Comparison of ENCODE assay signal across 1 cellular context in the genomic region with DNA sequence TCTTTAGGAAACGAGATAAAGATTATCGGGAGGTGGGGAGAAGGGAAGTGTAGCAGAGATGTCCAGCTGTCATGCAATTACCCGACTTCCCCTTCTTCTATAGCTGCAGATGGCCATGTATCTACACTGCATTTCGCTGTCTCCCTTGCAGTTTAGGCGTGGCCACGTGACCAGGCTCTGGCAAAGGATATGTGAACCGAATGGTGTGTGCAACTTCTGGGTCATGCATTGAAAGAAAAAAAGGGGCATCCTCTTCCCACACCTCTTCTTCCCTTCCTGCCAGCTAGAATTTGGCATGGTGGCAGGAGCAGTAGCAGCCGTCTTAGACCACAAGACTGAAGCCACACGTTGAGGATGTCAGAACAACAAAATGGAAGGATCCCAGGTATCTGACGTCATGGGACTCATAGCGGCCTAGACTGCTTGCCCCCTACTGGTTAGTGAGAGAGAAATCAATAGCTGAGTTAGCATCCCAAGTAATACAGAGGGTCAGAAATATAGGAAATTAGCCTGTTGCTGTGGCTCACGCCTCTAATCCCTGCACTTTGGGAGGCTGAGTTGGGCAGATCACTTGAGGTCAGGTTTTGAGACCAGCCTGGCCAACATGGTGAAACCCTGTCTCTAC.
TF ChIP-seq lines count a peak whose summit lies in the region.

No MANE protein-coding gene starts in this region.

TF ChIP-seq in HepG2, 621 proteins besides CTCF, POLR2A, EP300 and RAD21 (continued from another document and continues in another):
- TF ChIP-seq, protein P1, sequence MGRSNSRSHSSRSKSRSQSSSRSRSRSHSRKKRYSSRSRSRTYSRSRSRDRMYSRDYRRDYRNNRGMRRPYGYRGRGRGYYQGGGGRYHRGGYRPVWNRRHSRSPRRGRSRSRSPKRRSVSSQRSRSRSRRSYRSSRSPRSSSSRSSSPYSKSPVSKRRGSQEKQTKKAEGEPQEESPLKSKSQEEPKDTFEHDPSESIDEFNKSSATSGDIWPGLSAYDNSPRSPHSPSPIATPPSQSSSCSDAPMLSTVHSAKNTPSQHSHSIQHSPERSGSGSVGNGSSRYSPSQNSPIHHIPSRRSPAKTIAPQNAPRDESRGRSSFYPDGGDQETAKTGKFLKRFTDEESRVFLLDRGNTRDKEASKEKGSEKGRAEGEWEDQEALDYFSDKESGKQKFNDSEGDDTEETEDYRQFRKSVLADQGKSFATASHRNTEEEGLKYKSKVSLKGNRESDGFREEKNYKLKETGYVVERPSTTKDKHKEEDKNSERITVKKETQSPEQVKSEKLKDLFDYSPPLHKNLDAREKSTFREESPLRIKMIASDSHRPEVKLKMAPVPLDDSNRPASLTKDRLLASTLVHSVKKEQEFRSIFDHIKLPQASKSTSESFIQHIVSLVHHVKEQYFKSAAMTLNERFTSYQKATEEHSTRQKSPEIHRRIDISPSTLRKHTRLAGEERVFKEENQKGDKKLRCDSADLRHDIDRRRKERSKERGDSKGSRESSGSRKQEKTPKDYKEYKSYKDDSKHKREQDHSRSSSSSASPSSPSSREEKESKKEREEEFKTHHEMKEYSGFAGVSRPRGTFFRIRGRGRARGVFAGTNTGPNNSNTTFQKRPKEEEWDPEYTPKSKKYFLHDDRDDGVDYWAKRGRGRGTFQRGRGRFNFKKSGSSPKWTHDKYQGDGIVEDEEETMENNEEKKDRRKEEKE (IDR thresholded peaks at IDR 0.05) = no peak
- TF ChIP-seq, protein P2, sequence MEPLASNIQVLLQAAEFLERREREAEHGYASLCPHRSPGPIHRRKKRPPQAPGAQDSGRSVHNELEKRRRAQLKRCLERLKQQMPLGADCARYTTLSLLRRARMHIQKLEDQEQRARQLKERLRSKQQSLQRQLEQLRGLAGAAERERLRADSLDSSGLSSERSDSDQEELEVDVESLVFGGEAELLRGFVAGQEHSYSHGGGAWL (CRISPR knock-in tag; IDR thresholded peaks at IDR 0.05) = no peak
- TF ChIP-seq ZMYM2 (CRISPR knock-in tag; IDR thresholded peaks at IDR 0.05) (no peak), POLR2AphosphoS2 (IDR thresholded peaks at IDR 0.05; ENCODE audit: low read depth, low read length) (no peak), MATR3 (CRISPR knock-in tag; IDR thresholded peaks at IDR 0.05) (no peak), ZNF577 (CRISPR knock-in tag; IDR thresholded peaks at IDR 0.05; ENCODE audit: borderline replicate concordance, low read depth) (no peak), CREB1 (IDR thresholded peaks at IDR 0.05) (peak; percentile 95), CREB1 (CRISPR knock-in tag; IDR thresholded peaks at IDR 0.05) (peak; percentile 63), ZFAT (CRISPR knock-in tag; conservative IDR thresholded peaks at IDR 0.05) (no peak), MTA3 (CRISPR knock-in tag; IDR thresholded peaks at IDR 0.05) (no peak), ATF1 (CRISPR knock-in tag; IDR thresholded peaks at IDR 0.05) (peak; percentile 67), ZNF224 (CRISPR knock-in tag; IDR thresholded peaks at IDR 0.05) (no peak), HOXA7 (CRISPR knock-in tag; IDR thresholded peaks at IDR 0.05) (no peak), ESRRA (CRISPR knock-in tag; IDR thresholded peaks at IDR 0.05; ENCODE audit: low read depth) (no peak), PITX1 (CRISPR knock-in tag; IDR thresholded peaks at IDR 0.05) (no peak), NCOR1 (IDR thresholded peaks at IDR 0.05; ENCODE audit: borderline replicate concordance, low read length) (no peak), YY1 (IDR thresholded peaks at IDR 0.05; ENCODE audit: insufficient read depth, insufficient replicate concordance, low read depth, low read length) (peak; percentile 40), EZH2 (conservative IDR thresholded peaks at IDR 0.05; ENCODE audit: low read depth, low read length) (no peak), KDM4B (CRISPR knock-in tag; IDR thresholded peaks at IDR 0.05) (no peak)
- TF ChIP-seq, protein P3, sequence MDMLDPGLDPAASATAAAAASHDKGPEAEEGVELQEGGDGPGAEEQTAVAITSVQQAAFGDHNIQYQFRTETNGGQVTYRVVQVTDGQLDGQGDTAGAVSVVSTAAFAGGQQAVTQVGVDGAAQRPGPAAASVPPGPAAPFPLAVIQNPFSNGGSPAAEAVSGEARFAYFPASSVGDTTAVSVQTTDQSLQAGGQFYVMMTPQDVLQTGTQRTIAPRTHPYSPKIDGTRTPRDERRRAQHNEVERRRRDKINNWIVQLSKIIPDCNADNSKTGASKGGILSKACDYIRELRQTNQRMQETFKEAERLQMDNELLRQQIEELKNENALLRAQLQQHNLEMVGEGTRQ (IDR thresholded peaks at IDR 0.05; ENCODE audit: low read depth, low read length) = 0 out of 2 replicates have a peak, but pooled peaks have one; percentile 24
- TF ChIP-seq, protein P3 (CRISPR knock-in tag; IDR thresholded peaks at IDR 0.05; ENCODE audit: borderline replicate concordance) = no peak
- TF ChIP-seq, protein P4, sequence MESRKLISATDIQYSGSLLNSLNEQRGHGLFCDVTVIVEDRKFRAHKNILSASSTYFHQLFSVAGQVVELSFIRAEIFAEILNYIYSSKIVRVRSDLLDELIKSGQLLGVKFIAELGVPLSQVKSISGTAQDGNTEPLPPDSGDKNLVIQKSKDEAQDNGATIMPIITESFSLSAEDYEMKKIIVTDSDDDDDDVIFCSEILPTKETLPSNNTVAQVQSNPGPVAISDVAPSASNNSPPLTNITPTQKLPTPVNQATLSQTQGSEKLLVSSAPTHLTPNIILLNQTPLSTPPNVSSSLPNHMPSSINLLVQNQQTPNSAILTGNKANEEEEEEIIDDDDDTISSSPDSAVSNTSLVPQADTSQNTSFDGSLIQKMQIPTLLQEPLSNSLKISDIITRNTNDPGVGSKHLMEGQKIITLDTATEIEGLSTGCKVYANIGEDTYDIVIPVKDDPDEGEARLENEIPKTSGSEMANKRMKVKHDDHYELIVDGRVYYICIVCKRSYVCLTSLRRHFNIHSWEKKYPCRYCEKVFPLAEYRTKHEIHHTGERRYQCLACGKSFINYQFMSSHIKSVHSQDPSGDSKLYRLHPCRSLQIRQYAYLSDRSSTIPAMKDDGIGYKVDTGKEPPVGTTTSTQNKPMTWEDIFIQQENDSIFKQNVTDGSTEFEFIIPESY (CRISPR knock-in tag; IDR thresholded peaks at IDR 0.05) = no peak
- TF ChIP-seq, protein P5, sequence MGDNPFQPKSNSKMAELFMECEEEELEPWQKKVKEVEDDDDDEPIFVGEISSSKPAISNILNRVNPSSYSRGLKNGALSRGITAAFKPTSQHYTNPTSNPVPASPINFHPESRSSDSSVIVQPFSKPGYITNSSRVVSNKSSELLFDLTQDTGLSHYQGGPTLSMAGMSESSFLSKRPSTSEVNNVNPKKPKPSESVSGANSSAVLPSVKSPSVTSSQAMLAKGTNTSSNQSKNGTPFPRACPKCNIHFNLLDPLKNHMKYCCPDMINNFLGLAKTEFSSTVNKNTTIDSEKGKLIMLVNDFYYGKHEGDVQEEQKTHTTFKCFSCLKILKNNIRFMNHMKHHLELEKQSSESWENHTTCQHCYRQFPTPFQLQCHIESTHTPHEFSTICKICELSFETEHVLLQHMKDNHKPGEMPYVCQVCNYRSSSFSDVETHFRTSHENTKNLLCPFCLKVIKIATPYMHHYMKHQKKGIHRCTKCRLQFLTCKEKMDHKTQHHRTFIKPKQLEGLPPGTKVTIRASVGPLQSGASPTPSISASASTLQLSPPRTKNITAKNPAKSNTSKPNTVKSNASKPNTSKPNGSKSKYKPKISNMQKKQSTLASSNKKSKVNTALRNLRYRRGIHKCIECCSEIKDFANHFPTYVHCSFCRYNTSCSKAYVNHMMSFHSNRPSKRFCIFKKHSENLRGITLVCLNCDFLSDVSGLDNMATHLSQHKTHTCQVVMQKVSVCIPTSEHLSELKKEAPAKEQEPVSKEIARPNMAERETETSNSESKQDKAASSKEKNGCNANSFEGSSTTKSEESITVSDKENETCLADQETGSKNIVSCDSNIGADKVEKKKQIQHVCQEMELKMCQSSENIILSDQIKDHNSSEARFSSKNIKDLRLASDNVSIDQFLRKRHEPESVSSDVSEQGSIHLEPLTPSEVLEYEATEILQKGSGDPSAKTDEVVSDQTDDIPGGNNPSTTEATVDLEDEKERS (CRISPR knock-in tag; IDR thresholded peaks at IDR 0.05) = no peak
- TF ChIP-seq, protein P6, sequence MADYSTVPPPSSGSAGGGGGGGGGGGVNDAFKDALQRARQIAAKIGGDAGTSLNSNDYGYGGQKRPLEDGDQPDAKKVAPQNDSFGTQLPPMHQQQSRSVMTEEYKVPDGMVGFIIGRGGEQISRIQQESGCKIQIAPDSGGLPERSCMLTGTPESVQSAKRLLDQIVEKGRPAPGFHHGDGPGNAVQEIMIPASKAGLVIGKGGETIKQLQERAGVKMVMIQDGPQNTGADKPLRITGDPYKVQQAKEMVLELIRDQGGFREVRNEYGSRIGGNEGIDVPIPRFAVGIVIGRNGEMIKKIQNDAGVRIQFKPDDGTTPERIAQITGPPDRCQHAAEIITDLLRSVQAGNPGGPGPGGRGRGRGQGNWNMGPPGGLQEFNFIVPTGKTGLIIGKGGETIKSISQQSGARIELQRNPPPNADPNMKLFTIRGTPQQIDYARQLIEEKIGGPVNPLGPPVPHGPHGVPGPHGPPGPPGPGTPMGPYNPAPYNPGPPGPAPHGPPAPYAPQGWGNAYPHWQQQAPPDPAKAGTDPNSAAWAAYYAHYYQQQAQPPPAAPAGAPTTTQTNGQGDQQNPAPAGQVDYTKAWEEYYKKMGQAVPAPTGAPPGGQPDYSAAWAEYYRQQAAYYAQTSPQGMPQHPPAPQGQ (CRISPR knock-in tag; IDR thresholded peaks at IDR 0.05; ENCODE audit: borderline replicate concordance) = no peak
- TF ChIP-seq, protein P7, sequence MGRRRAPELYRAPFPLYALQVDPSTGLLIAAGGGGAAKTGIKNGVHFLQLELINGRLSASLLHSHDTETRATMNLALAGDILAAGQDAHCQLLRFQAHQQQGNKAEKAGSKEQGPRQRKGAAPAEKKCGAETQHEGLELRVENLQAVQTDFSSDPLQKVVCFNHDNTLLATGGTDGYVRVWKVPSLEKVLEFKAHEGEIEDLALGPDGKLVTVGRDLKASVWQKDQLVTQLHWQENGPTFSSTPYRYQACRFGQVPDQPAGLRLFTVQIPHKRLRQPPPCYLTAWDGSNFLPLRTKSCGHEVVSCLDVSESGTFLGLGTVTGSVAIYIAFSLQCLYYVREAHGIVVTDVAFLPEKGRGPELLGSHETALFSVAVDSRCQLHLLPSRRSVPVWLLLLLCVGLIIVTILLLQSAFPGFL (CRISPR knock-in tag; IDR thresholded peaks at IDR 0.05) = no peak
- TF ChIP-seq, protein P8, sequence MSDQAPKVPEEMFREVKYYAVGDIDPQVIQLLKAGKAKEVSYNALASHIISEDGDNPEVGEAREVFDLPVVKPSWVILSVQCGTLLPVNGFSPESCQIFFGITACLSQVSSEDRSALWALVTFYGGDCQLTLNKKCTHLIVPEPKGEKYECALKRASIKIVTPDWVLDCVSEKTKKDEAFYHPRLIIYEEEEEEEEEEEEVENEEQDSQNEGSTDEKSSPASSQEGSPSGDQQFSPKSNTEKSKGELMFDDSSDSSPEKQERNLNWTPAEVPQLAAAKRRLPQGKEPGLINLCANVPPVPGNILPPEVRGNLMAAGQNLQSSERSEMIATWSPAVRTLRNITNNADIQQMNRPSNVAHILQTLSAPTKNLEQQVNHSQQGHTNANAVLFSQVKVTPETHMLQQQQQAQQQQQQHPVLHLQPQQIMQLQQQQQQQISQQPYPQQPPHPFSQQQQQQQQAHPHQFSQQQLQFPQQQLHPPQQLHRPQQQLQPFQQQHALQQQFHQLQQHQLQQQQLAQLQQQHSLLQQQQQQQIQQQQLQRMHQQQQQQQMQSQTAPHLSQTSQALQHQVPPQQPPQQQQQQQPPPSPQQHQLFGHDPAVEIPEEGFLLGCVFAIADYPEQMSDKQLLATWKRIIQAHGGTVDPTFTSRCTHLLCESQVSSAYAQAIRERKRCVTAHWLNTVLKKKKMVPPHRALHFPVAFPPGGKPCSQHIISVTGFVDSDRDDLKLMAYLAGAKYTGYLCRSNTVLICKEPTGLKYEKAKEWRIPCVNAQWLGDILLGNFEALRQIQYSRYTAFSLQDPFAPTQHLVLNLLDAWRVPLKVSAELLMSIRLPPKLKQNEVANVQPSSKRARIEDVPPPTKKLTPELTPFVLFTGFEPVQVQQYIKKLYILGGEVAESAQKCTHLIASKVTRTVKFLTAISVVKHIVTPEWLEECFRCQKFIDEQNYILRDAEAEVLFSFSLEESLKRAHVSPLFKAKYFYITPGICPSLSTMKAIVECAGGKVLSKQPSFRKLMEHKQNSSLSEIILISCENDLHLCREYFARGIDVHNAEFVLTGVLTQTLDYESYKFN (CRISPR knock-in tag; conservative IDR thresholded peaks at IDR 0.05) = no peak
- TF ChIP-seq, protein P9, sequence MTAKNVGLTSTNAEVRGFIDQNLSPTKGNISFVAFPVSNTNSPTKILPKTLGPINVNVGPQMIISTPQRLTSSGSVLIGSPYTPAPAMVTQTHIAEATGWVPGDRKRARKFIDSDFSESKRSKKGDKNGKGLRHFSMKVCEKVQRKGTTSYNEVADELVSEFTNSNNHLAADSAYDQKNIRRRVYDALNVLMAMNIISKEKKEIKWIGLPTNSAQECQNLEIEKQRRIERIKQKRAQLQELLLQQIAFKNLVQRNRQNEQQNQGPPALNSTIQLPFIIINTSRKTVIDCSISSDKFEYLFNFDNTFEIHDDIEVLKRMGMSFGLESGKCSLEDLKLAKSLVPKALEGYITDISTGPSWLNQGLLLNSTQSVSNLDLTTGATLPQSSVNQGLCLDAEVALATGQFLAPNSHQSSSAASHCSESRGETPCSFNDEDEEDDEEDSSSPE (CRISPR knock-in tag; IDR thresholded peaks at IDR 0.05) = no peak
- TF ChIP-seq, protein P10, sequence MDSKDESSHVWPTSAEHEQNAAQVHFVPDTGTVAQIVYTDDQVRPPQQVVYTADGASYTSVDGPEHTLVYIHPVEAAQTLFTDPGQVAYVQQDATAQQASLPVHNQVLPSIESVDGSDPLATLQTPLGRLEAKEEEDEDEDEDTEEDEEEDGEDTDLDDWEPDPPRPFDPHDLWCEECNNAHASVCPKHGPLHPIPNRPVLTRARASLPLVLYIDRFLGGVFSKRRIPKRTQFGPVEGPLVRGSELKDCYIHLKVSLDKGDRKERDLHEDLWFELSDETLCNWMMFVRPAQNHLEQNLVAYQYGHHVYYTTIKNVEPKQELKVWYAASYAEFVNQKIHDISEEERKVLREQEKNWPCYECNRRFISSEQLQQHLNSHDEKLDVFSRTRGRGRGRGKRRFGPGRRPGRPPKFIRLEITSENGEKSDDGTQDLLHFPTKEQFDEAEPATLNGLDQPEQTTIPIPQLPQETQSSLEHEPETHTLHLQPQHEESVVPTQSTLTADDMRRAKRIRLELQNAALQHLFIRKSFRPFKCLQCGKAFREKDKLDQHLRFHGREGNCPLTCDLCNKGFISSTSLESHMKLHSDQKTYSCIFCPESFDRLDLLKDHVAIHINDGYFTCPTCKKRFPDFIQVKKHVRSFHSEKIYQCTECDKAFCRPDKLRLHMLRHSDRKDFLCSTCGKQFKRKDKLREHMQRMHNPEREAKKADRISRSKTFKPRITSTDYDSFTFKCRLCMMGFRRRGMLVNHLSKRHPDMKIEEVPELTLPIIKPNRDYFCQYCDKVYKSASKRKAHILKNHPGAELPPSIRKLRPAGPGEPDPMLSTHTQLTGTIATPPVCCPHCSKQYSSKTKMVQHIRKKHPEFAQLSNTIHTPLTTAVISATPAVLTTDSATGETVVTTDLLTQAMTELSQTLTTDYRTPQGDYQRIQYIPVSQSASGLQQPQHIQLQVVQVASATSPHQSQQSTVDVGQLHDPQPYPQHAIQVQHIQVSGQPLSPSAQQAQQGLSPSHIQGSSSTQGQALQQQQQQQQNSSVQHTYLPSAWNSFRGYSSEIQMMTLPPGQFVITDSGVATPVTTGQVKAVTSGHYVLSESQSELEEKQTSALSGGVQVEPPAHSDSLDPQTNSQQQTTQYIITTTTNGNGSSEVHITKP (CRISPR knock-in tag; IDR thresholded peaks at IDR 0.05; ENCODE audit: low read depth) = no peak
